ENCODE assay signal across 16 cellular contexts in the genomic region with DNA sequence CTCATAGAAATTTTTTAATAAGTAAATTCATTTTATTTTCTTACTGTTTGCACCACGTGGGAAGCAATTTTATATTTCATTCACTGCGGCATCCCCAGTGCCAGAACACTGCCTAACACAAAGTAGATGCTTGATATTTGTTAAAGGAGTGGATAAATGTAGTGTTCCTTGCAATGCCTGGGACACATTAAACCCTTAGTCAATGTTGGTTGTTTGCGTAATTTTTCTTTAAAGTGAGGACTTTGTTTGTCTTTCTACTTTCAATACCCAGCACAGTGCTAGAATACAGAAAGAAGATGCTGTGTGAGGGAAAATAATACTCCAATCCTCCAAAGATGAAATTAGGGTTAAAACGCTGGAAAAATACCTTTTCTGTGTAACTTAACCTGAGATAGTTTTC.
A peak's percentile ranks its signal among the peaks of the same experiment; 100 is the strongest.
DNase-seq lines count a peak whose midpoint lies in the region; TF ChIP-seq lines count a peak whose summit lies in the region.
"Had no signal": no experiment of that assay in that cellular context is flagged by ENCODE, and none has a peak within 500 bp of the region (broad histone marks: within the 10 kb centered on the region; RNA-seq: fewer than 3 reads in every experiment).

No MANE protein-coding gene starts in this region.

- H3K27ac ChIP-seq in Karpas-422 (ENCODE audit: low read length) = no peak overlapping the region
- no peak overlapping the region for H3K27ac ChIP-seq in RWPE1
- H3K27ac ChIP-seq: BLaER1 treated with 17β-estradiol and CSF1 and Interleukin-3, amounts not matched to agents 10 nM and 100 nM; C4-2B had no signal

- H3K4me2 ChIP-seq in Karpas-422 (ENCODE audit: low read depth, low read length, poor library complexity, severe bottlenecking) = peak overlapping the region; percentile 34
- H3K4me2 ChIP-seq: BLaER1 treated with 17β-estradiol and CSF1 and Interleukin-3, amounts not matched to agents 10 nM and 100 nM had no signal

- TF ChIP-seq CTCF in RWPE1 (conservative IDR thresholded peaks at IDR 0.05; ENCODE audit: low read depth) = no peak

- DNase-seq in HuH-7 (ENCODE audit: low spot score) = peak; percentile 1
- DNase-seq in Karpas-422 = no peak
- peak; percentile 22 for DNase-seq in cerebellar cortex (ENCODE audit: low spot score)
- no peak for DNase-seq in RWPE1 (ENCODE audit: low spot score)
- DNase-seq in activated CD4-positive, alpha-beta T cell treated with anti-CD3 and anti-CD28 coated beads for 1 hour = no peak
- DNase-seq in activated T-cell treated with anti-CD3 and anti-CD28 coated beads for 4 hours = no peak
- DNase-seq: 8988T; AML-193; Caco-2; Calu3; CD4-positive, alpha-beta T cell; CD8-positive, alpha-beta T cell; DMS79 treated with DMSO at 0.1 percent for 48 hours; GF-D8 had no signal

- H4K20me1 ChIP-seq in Karpas-422 (ENCODE audit: insufficient read depth, low read depth, low read length) = no peaks in the 10 kb centered on the region
- H4K20me1 ChIP-seq: BLaER1 treated with 17β-estradiol and CSF1 and Interleukin-3, amounts not matched to agents 10 nM and 100 nM had no signal

- H3K9ac ChIP-seq in Karpas-422 (ENCODE audit: low read length) = no peak overlapping the region
- H3K9ac ChIP-seq: BLaER1 treated with 17β-estradiol and CSF1 and Interleukin-3, amounts not matched to agents 10 nM and 100 nM had no signal

- H3K27me3 ChIP-seq in Karpas-422 (ENCODE audit: low read length) = no peaks in the 10 kb centered on the region
- H3K27me3 ChIP-seq: BLaER1 treated with 17β-estradiol and CSF1 and Interleukin-3, amounts not matched to agents 10 nM and 100 nM had no signal

- no peak overlapping the region for H2AFZ ChIP-seq in Karpas-422 (ENCODE audit: low read length)

- no peaks in the 10 kb centered on the region for H3K9me2 ChIP-seq in Karpas-422 (replicated peaks; ENCODE audit: insufficient read depth, low read length)

- CTCF ChIA-PET in RWPE1 (lab: Yijun Ruan, JAX) = no interaction called here

- POLR2A ChIA-PET in RWPE1 (lab: Yijun Ruan, JAX; ENCODE audit: low non-redundant PET) = no interaction called here

- H3K4me1 ChIP-seq in Karpas-422 (ENCODE audit: low read length) = peaks cover 31% of the 10 kb centered on the region

- no peaks in the 10 kb centered on the region for H3K9me3 ChIP-seq in Karpas-422 (ENCODE audit: low read length)
- H3K9me3 ChIP-seq: Caco-2 had no signal

- no peaks in the 10 kb centered on the region for H3K36me3 ChIP-seq in Karpas-422 (ENCODE audit: insufficient read depth, low read length)
- H3K36me3 ChIP-seq: BLaER1 treated with 17β-estradiol and CSF1 and Interleukin-3, amounts not matched to agents 10 nM and 100 nM had no signal

- H3K79me2 ChIP-seq in Karpas-422 (ENCODE audit: low read length) = no peaks in the 10 kb centered on the region

- H3K4me3 ChIP-seq in Karpas-422 (ENCODE audit: low read length) = no peak overlapping the region
- H3K4me3 ChIP-seq: BLaER1 treated with 17β-estradiol and CSF1 and Interleukin-3, amounts not matched to agents 10 nM and 100 nM had no signal

Comparison
In these comparisons a context has a peak if more than half of its experiments do, and no peak if none do; other contexts are left out.
1. DNase-seq: peak in HuH-7 (single experiment) and cerebellar cortex (single experiment); none in Karpas-422 (single experiment), RWPE1 (single experiment), activated CD4-positive, alpha-beta T cell treated with anti-CD3 and anti-CD28 coated beads for 1 hour (single experiment) and activated T-cell treated with anti-CD3 and anti-CD28 coated beads for 4 hours (single experiment).